Comparison of ENCODE assay signal across 1 cellular context in the genomic region with DNA sequence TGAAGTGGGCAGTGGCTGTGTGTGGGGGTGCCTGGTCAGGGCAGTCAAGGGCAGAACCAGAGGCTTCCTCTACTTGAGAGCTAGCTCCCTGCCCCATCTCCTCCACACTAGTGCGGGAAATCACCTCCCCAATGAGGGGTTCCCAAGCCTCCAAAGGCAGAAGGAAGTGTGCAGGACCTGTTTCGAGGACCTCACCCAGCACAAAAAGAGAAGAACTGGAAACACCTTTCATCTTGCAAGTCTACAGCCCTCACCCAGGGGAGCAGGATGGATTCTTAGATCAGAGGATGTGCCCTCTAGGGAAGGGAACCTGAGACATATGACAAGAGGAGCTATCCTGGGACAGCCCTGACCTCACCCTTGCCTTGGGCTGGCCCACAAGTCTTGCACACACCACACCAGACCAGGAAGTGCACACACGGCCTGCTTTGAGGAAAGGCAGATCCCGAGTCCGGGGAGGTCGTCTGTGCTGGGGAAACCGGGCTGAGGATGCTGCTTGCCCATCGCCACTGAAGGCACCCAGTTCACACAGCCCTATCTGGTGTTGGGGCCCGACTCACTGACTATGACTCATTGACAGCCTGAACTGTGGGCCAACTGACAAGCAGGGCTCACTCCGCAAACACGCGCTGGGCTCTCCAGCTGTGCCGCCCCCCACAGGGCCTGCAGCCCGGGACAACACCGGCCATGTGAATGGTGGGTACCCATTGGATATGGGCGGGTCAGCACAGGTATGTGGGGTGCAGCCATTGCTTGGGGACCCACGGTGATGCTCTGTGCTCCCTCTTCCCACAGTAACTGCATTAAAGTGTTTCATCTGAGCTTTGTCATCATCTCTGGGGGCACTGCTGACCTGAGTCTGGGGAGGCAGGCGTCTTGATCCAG.
TF ChIP-seq lines count a peak whose summit lies in the region.

No MANE protein-coding gene starts in this region.

TF ChIP-seq in HepG2, 621 proteins besides CTCF, POLR2A, EP300 and RAD21 (continued from another document and continues in another):
- TF ChIP-seq ZNF564 (CRISPR knock-in tag; IDR thresholded peaks at IDR 0.05): no peak
- peak; percentile 81 for TF ChIP-seq ZFX (CRISPR knock-in tag; IDR thresholded peaks at IDR 0.05; ENCODE audit: low read depth)
- TF ChIP-seq ZSCAN29 (CRISPR knock-in tag; conservative IDR thresholded peaks at IDR 0.05): no peak
- no peak for TF ChIP-seq SP2 (CRISPR knock-in tag; IDR thresholded peaks at IDR 0.05)
- no peak for TF ChIP-seq MTA3 (CRISPR knock-in tag; IDR thresholded peaks at IDR 0.05)
- TF ChIP-seq, protein P1, sequence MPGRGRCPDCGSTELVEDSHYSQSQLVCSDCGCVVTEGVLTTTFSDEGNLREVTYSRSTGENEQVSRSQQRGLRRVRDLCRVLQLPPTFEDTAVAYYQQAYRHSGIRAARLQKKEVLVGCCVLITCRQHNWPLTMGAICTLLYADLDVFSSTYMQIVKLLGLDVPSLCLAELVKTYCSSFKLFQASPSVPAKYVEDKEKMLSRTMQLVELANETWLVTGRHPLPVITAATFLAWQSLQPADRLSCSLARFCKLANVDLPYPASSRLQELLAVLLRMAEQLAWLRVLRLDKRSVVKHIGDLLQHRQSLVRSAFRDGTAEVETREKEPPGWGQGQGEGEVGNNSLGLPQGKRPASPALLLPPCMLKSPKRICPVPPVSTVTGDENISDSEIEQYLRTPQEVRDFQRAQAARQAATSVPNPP (CRISPR knock-in tag; IDR thresholded peaks at IDR 0.05): no peak
- TF ChIP-seq SP1 (IDR thresholded peaks at IDR 0.05): no peak
- TF ChIP-seq SP1 (CRISPR knock-in tag; IDR thresholded peaks at IDR 0.05): no peak; the same call in 1 of the 2 replicates
- TF ChIP-seq RFX5 (IDR thresholded peaks at IDR 0.05; ENCODE audit: low read depth, low read length): no peak
- TF ChIP-seq ZNF407 (CRISPR knock-in tag; IDR thresholded peaks at IDR 0.05; ENCODE audit: not compliant biosample characterization): peak; percentile 30
- no peak for TF ChIP-seq ZNF597 (CRISPR knock-in tag; IDR thresholded peaks at IDR 0.05)
- 0 out of 2 replicates have a peak, but pooled peaks have one; percentile 48 for TF ChIP-seq ZNF776 (CRISPR knock-in tag; IDR thresholded peaks at IDR 0.05)
- TF ChIP-seq KDM2A (CRISPR knock-in tag; IDR thresholded peaks at IDR 0.05; ENCODE audit: borderline replicate concordance, low read depth): peak; percentile 91
- TF ChIP-seq, protein P2, sequence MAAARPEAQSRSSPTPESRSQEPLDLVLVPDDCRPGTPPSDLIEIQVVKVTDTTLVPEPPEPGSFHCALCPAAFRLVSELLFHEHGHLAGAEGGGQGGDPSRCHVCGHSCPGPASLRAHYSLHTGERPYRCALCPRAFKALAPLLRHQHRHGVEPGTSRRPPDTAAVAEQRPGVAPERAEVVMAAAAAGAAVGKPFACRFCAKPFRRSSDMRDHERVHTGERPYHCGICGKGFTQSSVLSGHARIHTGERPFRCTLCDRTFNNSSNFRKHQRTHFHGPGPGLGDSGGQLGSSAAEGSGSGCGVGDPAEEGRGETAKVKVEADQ (CRISPR knock-in tag; IDR thresholded peaks at IDR 0.05; ENCODE audit: borderline replicate concordance): peak; percentile 39
- TF ChIP-seq, protein P3, sequence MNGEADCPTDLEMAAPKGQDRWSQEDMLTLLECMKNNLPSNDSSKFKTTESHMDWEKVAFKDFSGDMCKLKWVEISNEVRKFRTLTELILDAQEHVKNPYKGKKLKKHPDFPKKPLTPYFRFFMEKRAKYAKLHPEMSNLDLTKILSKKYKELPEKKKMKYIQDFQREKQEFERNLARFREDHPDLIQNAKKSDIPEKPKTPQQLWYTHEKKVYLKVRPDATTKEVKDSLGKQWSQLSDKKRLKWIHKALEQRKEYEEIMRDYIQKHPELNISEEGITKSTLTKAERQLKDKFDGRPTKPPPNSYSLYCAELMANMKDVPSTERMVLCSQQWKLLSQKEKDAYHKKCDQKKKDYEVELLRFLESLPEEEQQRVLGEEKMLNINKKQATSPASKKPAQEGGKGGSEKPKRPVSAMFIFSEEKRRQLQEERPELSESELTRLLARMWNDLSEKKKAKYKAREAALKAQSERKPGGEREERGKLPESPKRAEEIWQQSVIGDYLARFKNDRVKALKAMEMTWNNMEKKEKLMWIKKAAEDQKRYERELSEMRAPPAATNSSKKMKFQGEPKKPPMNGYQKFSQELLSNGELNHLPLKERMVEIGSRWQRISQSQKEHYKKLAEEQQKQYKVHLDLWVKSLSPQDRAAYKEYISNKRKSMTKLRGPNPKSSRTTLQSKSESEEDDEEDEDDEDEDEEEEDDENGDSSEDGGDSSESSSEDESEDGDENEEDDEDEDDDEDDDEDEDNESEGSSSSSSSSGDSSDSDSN (CRISPR knock-in tag; IDR thresholded peaks at IDR 0.05): peak; percentile 36
- no peak for TF ChIP-seq DNMT3B (CRISPR knock-in tag; conservative IDR thresholded peaks at IDR 0.05)
- TF ChIP-seq, protein P4, sequence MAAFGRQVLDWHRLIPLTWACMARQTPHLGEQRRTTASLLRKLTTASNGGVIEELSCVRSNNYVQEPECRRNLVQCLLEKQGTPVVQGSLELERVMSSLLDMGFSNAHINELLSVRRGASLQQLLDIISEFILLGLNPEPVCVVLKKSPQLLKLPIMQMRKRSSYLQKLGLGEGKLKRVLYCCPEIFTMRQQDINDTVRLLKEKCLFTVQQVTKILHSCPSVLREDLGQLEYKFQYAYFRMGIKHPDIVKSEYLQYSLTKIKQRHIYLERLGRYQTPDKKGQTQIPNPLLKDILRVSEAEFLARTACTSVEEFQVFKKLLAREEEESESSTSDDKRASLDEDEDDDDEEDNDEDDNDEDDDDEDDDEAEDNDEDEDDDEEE (CRISPR knock-in tag; IDR thresholded peaks at IDR 0.05): peak; percentile 93
- TF ChIP-seq ZNF672 (CRISPR knock-in tag; IDR thresholded peaks at IDR 0.05): no peak
- no peak for TF ChIP-seq ZNF562 (CRISPR knock-in tag; IDR thresholded peaks at IDR 0.05; ENCODE audit: borderline replicate concordance)
- TF ChIP-seq, protein P5, sequence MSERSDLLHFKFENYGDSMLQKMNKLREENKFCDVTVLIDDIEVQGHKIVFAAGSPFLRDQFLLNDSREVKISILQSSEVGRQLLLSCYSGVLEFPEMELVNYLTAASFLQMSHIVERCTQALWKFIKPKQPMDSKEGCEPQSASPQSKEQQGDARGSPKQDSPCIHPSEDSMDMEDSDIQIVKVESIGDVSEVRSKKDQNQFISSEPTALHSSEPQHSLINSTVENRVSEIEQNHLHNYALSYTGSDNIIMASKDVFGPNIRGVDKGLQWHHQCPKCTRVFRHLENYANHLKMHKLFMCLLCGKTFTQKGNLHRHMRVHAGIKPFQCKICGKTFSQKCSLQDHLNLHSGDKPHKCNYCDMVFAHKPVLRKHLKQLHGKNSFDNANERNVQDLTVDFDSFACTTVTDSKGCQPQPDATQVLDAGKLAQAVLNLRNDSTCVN (CRISPR knock-in tag; IDR thresholded peaks at IDR 0.05; ENCODE audit: borderline replicate concordance): peak; percentile 61
- TF ChIP-seq GABPA (IDR thresholded peaks at IDR 0.05; ENCODE audit: low read depth, low read length): no peak
- no peak; the same call in 1 of the 2 replicates for TF ChIP-seq GABPA (CRISPR knock-in tag; IDR thresholded peaks at IDR 0.05; ENCODE audit: low read depth)
- no peak for TF ChIP-seq KLF15 (CRISPR knock-in tag; IDR thresholded peaks at IDR 0.05; ENCODE audit: borderline replicate concordance)
- TF ChIP-seq ZNF660 (CRISPR knock-in tag; IDR thresholded peaks at IDR 0.05; ENCODE audit: borderline replicate concordance, low read depth): no peak
- TF ChIP-seq ZNF770 (CRISPR knock-in tag; IDR thresholded peaks at IDR 0.05): no peak
- no peak for TF ChIP-seq CCDC6 (CRISPR knock-in tag; IDR thresholded peaks at IDR 0.05)
- no peak for TF ChIP-seq ZNF557 (CRISPR knock-in tag; IDR thresholded peaks at IDR 0.05)
- TF ChIP-seq, protein P6, sequence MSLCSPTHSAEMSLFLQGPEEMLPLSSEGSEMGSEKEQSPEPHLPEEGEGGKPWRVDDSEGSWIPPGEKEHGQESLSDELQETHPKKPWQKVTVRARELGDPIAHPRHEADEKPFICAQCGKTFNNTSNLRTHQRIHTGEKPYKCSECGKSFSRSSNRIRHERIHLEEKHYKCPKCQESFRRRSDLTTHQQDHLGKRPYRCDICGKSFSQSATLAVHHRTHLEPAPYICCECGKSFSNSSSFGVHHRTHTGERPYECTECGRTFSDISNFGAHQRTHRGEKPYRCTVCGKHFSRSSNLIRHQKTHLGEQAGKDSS (CRISPR knock-in tag; IDR thresholded peaks at IDR 0.05; ENCODE audit: borderline replicate concordance, low read depth): peak; percentile 96
- TF ChIP-seq HNRNPUL1 (IDR thresholded peaks at IDR 0.05; ENCODE audit: low read depth, low read length): no peak
